In genomic region chr7:16846611-16847165, GRCh38 we compare ENCODE assay signal across 23 cellular contexts. TPM values are rescaled to one million over a fixed set of nuclear protein-coding genes. Genes with fewer than 3 reads are reported as not detected.
DNase-seq lines count a peak whose midpoint lies in the region; ATAC-seq and TF ChIP-seq lines count a peak whose summit lies in the region.
"Had no signal": no experiment of that assay in that cellular context is flagged by ENCODE, and none has a peak within 500 bp of the region (broad histone marks: within the 10 kb centered on the region; RNA-seq: fewer than 3 reads in every experiment).

No MANE protein-coding gene starts in this region.

- intact Hi-C loops in PC-9 (cut with micrococcal nuclease; ENCODE audit: unreplicated experiment) (loop anchor here (1.0 to 5.0 kb wide), 5 partner anchors 41 to 136 kb away; partner anchors contain the start of gene TSPAN13), transverse colon (cut with DNase I; ENCODE audit: low total_unique reads) (no loop called here)

- WGBS in transverse colon (ENCODE audit: low coverage in 1 of 2), 2 donors = 11 to 42% methylated on average over 2 of the region's 2 CpGs

- POLR2A ChIA-PET in PC-9 (lab: Charles Lee; ENCODE audit: unreplicated experiment) = interaction anchor here (0.5 to 0.7 kb wide), 6 partner anchors 13 to 525 kb away, joined by 3 to 7 read pairs (median 4); no protein-coding TSS in a partner anchor

- TF ChIP-seq CTCF in PC-9 (conservative IDR thresholded peaks at IDR 0.05) (no peak), foreskin keratinocyte (conservative IDR thresholded peaks at IDR 0.05) (no peak), transverse colon (IDR thresholded peaks at IDR 0.05) (no peak)

- H3K27ac ChIP-seq in PC-9 = peak overlapping the region; percentile 87
- no peak overlapping the region for H3K27ac ChIP-seq in foreskin keratinocyte
- peak overlapping the region; percentile 66 to 78 (median 70) for H3K27ac ChIP-seq in transverse colon
- H3K27ac ChIP-seq: skin epidermis had no signal

- H3K4me3 ChIP-seq in PC-9 (peak overlapping the region; percentile 39), transverse colon (no peak overlapping the region)
- H3K4me3 ChIP-seq: skin epidermis had no signal

- no peaks in the 10 kb centered on the region for H3K27me3 ChIP-seq in PC-9 (ENCODE audit: insufficient read depth, low read depth)
- H3K27me3 ChIP-seq in foreskin keratinocyte = no peaks in the 10 kb centered on the region
- H3K27me3 ChIP-seq in transverse colon = no peaks in the 10 kb centered on the region

- no peaks in the 10 kb centered on the region for H3K9me2 ChIP-seq in PC-9 (ENCODE audit: insufficient read depth)

- no TSS peak for BruUV-seq in PC-9 (replicated peaks; lab: Mats Ljungman, UMichigan)

- H3K9me3 ChIP-seq in PC-9 (ENCODE audit: insufficient read depth, low read depth) (peaks cover 20% of the 10 kb centered on the region; the same call in 1 of the 2 replicates), transverse colon (no peaks in the 10 kb centered on the region)

- H3K4me1 ChIP-seq in PC-9 (replicated peaks; ENCODE audit: insufficient read depth) (peaks cover 54% of the 10 kb centered on the region), foreskin keratinocyte (peaks cover 11% of the 10 kb centered on the region), transverse colon (peaks cover 0 to 37% (median 12%) of the 10 kb centered on the region in 4 donors)

- H3K79me2 ChIP-seq in PC-9 (ENCODE audit: low read depth) = no peaks in the 10 kb centered on the region

- H3K4me2 ChIP-seq in PC-9 = peak overlapping the region; percentile 68

- TF ChIP-seq EP300 in transverse colon (IDR thresholded peaks at IDR 0.05; ENCODE audit: low read depth) = no peak

- H3F3A ChIP-seq in PC-9 (ENCODE audit: insufficient read depth, low read depth) = peaks cover 36% of the 10 kb centered on the region

- CTCF ChIA-PET in PC-9 (lab: Charles Lee) = interaction anchor here (0.9 to 1.7 kb wide), 2 partner anchors 46 to 75 kb away, joined by 3 to 4 read pairs; no protein-coding TSS in a partner anchor

- peak overlapping the region; percentile 36 for H2AFZ ChIP-seq in PC-9

- peak; percentile 82 for DNase-seq in NCI-H2107 treated with DMSO at 0.1 percent for 48 hours (lab: John Stamatoyannopoulos, UW; ENCODE audit: unreplicated experiment)
- DNase-seq in NCI-H2107 (lab: John Stamatoyannopoulos, UW) = no peak
- DNase-seq in PC-9 = peak; percentile 41 to 96
- DNase-seq in foreskin keratinocyte = peak in 1 of 2 donors; percentile 27
- no peak for DNase-seq in transverse colon
- DNase-seq in NCI-H82 (lab: John Stamatoyannopoulos, UW) = no peak
- DNase-seq in Ammon's horn (ENCODE audit: low spot score) = no peak
- DNase-seq in T-helper 2 cell = no peak
- DNase-seq: activated CD4-positive, alpha-beta T cell treated with anti-CD3 and anti-CD28 coated beads for 4 hours; activated gamma-delta T cell; amniotic stem cell; DND-41; effector CD4-positive, alpha-beta T cell; head of caudate nucleus; stimulated activated CD4-positive, alpha-beta T cell treated with anti-CD3 and anti-CD28 coated beads, Interleukin-4, amount 100 ng/mL, for 4 hours had no signal

- no peaks in the 10 kb centered on the region for H4K20me1 ChIP-seq in PC-9 (ENCODE audit: insufficient read depth)

- peak; percentile 54 for ATAC-seq in foreskin keratinocyte
- ATAC-seq: natural killer cell treated with Interleukin-12 subunit alpha and Interleukin-12 subunit beta and Interleukin-15 and Interleukin-18, amount 100 ng/mL, for 72 hours had no signal

- 0 out of 2 replicates have a peak, but pooled peaks cover 5% of the 10 kb centered on the region for H3K36me3 ChIP-seq in PC-9 (ENCODE audit: low read depth)
- H3K36me3 ChIP-seq in transverse colon = no peaks in the 10 kb centered on the region

- in situ Hi-C loops in transverse colon (cut with MboI; ENCODE audit: low pct_ligation_motif_present in 1 of 4, low pct_unique_long_range_greater_than_20kb in 1 of 4, low sequenced_read_pairs in 3 of 4) = no loop called here

- no peak for TF ChIP-seq POLR2A in transverse colon (IDR thresholded peaks at IDR 0.05)

RNA-seq across cellular contexts. Expression of gene AGR3, which starts 35.1 kb away (rescaled TPM):
- total RNA-seq in PC-9 (2021) (0.57 and 0.63 TPM in 2 replicates), foreskin keratinocyte (not detected in 2 replicates), transverse colon (100 to 1,000 TPM in 3 of 4 donors, 10 to 100 TPM in 1; 65.1 to 216 (median 126) TPM)
- not detected in 2 replicates for polyA plus RNA-seq in foreskin keratinocyte
- total RNA-seq: fibroblast of lung; LHCN-M2; natural killer cell treated with Interleukin-12 subunit alpha and Interleukin-12 subunit beta and Interleukin-15 and Interleukin-18, amount 100 ng/mL, for 72 hours; OCI-LY7; posterior vena cava; SK-MEL-5; subcutaneous adipose tissue had no signal
- polyA plus RNA-seq: fibroblast of lung had no signal

RNA-seq across cellular contexts. Expression of gene AGR2, which starts 41.9 kb away (rescaled TPM):
- total RNA-seq in PC-9 (2021) (34.2 and 76.1 TPM in 2 replicates), foreskin keratinocyte (0.92 and 2.3 TPM in 2 replicates), transverse colon (100 to 1,000 TPM in 3 of 4 donors, 10 to 100 TPM in 1; 32.9 to 297 (median 215) TPM)
- 1.5 and 2.1 TPM in 2 replicates for polyA plus RNA-seq in foreskin keratinocyte
- total RNA-seq: fibroblast of lung; LHCN-M2; natural killer cell treated with Interleukin-12 subunit alpha and Interleukin-12 subunit beta and Interleukin-15 and Interleukin-18, amount 100 ng/mL, for 72 hours; OCI-LY7; posterior vena cava; SK-MEL-5; subcutaneous adipose tissue had no signal
- polyA plus RNA-seq: fibroblast of lung had no signal

Comparison
In these comparisons a context has a peak if more than half of its experiments do, and no peak if none do; other contexts are left out.
1. DNase-seq: peak in NCI-H2107 treated with DMSO at 0.1 percent for 48 hours (single experiment) and PC-9 (2 of 2); none in NCI-H2107 (single experiment), transverse colon (single experiment), NCI-H82 (single experiment), Ammon's horn (single experiment) and T-helper 2 cell (0 of 5).
2. RNA of gene AGR3, which starts 35.1 kb away (total RNA-seq): 65.1 to 216 TPM in transverse colon; 0.57 to 0.63 TPM in PC-9 and not detected in foreskin keratinocyte; every median in the first group is over 10 times any median in the second.
3. RNA of gene AGR2, which starts 41.9 kb away (total RNA-seq): 32.9 to 297 TPM in transverse colon and 34.2 to 76.1 TPM in PC-9; 0.92 to 2.3 TPM in foreskin keratinocyte; every median in the first group is over 10 times any median in the second.